14 cellular contexts compared by ENCODE assay signal in genomic region chr9:41095060-41095459, GRCh38. TPM values are rescaled to one million over a fixed set of nuclear protein-coding genes. Genes with fewer than 3 reads are reported as not detected.
DNase-seq lines count a peak whose midpoint lies in the region; ATAC-seq lines count a peak whose summit lies in the region.
"Not testable (repeated sequence)": the region's sequence is repeated elsewhere in the genome, so short reads cannot be mapped to it uniquely, and the experiment has no call there.
"Had no signal": no experiment of that assay in that cellular context is flagged by ENCODE, and none has a peak within 500 bp of the region (broad histone marks: within the 10 kb centered on the region; RNA-seq: fewer than 3 reads in every experiment).

No MANE protein-coding gene starts in this region.

- H3K36me3 ChIP-seq in SJCRH30, result not testable (repeated sequence)

- H3K4me3 ChIP-seq in SJCRH30; right cardiac atrium (ENCODE audit: low read length): not testable (repeated sequence)

- intact Hi-C loops in right cardiac atrium (cut with DNase I); sciatic nerve (cut with DNase I): not testable (repeated sequence)

- H3K27me3 ChIP-seq in SJCRH30; right cardiac atrium (ENCODE audit: control insufficient read depth, insufficient read depth): not testable (repeated sequence)

- not testable (repeated sequence) for H3K4me1 Mint-ChIP-seq in central memory CD8-positive, alpha-beta T cell

- H3K27ac ChIP-seq in SJCRH30, result peak overlapping the region; percentile 60
- not testable (repeated sequence) for H3K27ac ChIP-seq in right cardiac atrium (ENCODE audit: low read length)

- not testable (repeated sequence) for H3K36me3 Mint-ChIP-seq in central memory CD8-positive, alpha-beta T cell (ENCODE audit: insufficient read depth)

- not testable (repeated sequence) for H3K27ac Mint-ChIP-seq in central memory CD8-positive, alpha-beta T cell (ENCODE audit: low read depth)

- not testable (repeated sequence) for H3K9me3 ChIP-seq in SJCRH30 (replicated peaks); right cardiac atrium (ENCODE audit: control insufficient read depth, low read length)

- ATAC-seq in GM18867 (IDR thresholded peaks at IDR 0.05; ENCODE audit: unreplicated experiment) (peak; percentile 64), GM21423 (IDR thresholded peaks at IDR 0.05; ENCODE audit: unreplicated experiment) (peak; percentile 51), HG02870 (IDR thresholded peaks at IDR 0.05; ENCODE audit: unreplicated experiment) (peak; percentile 43), right cardiac atrium (peak; percentile 55 to 62), sciatic nerve (peak; percentile 32)
- peak; percentile 14 for ATAC-seq in central memory CD8-positive, alpha-beta T cell (replicated peaks; ENCODE audit: extremely low read depth, poor library complexity, severe bottlenecking)

- 37% methylated on average over 1 of the region's 2 CpGs for WGBS in right cardiac atrium

- not testable (repeated sequence) for DNase-seq in SJCRH30; central memory CD8-positive, alpha-beta T cell (ENCODE audit: low spot score in 2 of 2); sciatic nerve (ENCODE audit: low spot score)
- peak in 2 of 3 donors; percentile 16 to 58 for DNase-seq in right cardiac atrium

- not testable (repeated sequence) for H3K4me3 Mint-ChIP-seq in central memory CD8-positive, alpha-beta T cell

- H3K9me3 Mint-ChIP-seq in central memory CD8-positive, alpha-beta T cell, result not testable (repeated sequence)

- not testable (repeated sequence) for H3K27me3 Mint-ChIP-seq in central memory CD8-positive, alpha-beta T cell

- H3K4me1 ChIP-seq in SJCRH30; right cardiac atrium (ENCODE audit: control insufficient read depth, insufficient read depth, low read length): not testable (repeated sequence)

RNA-seq across cellular contexts. Expression of gene FOXD4L6, which starts 33.4 kb away (rescaled TPM):
- total RNA-seq in SJCRH30 (2014; rRNA removed; shearing (Covaris generic)), result 0.18 TPM in 1 of 2 replicates, not detected in the other
- total RNA-seq in right cardiac atrium (not detected), sciatic nerve (not detected)
- not detected for polyA plus RNA-seq in right cardiac atrium
- total RNA-seq: CD8-positive, alpha-beta memory T cell; Daoy; H7; M059J; SJSA1; T-helper 1 cell treated with Interleukin-12 subunit alpha and Interleukin-12 subunit beta and Interleukin-4 antibody, amounts not matched to agents 30 ng/mL and 1 ng/mL, for 36 hours had no signal
- polyA plus RNA-seq: CD8-positive, alpha-beta memory T cell; IgD-negative memory B cell had no signal

Comparison
In these comparisons a context has a peak if more than half of its experiments do, and no peak if none do; other contexts are left out.
1. ATAC-seq: peak in every context shown above with its lines; median percentile 64 in GM18867; 58 in right cardiac atrium; 51 in GM21423; 43 in HG02870; 32 in sciatic nerve; 14 in central memory CD8-positive, alpha-beta T cell.